Comparison of ENCODE assay signal across 20 cellular contexts in genomic region chr2:121567957-121568409, GRCh38. TPM values are rescaled to one million over a fixed set of nuclear protein-coding genes. Genes with fewer than 3 reads are reported as not detected.
DNase-seq lines count a peak whose midpoint lies in the region; TF ChIP-seq lines count a peak whose summit lies in the region.
"Had no signal": no experiment of that assay in that cellular context is flagged by ENCODE, and none has a peak within 500 bp of the region (broad histone marks: within the 10 kb centered on the region; RNA-seq: fewer than 3 reads in every experiment).

No MANE protein-coding gene starts in this region.

- H3K27ac ChIP-seq in A673 (ENCODE audit: low read depth, low read length, poor library complexity, severe bottlenecking) = no peak overlapping the region
- H3K27ac ChIP-seq: C4-2B, neutrophil, transverse colon had no signal

- H3K4me1 Mint-ChIP-seq in Caco-2 (ENCODE audit: low read depth, unreplicated experiment) = peaks cover 4% of the 10 kb centered on the region

- H3K4me3 Mint-ChIP-seq in Caco-2 (ENCODE audit: unreplicated experiment) = no peak overlapping the region
- H3K4me3 Mint-ChIP-seq: activated naive CD4-positive, alpha-beta T cell treated with anti-CD3 and anti-CD28 coated beads for 36 hours had no signal

- H3K36me3 ChIP-seq in Caco-2 (ENCODE audit: control insufficient read depth, insufficient read depth, low read length) (no peaks in the 10 kb centered on the region), A673 (ENCODE audit: insufficient read depth, low read length, poor library complexity, severe bottlenecking) (no peaks in the 10 kb centered on the region)
- H3K36me3 ChIP-seq: transverse colon had no signal

- H3K27me3 Mint-ChIP-seq in Caco-2 (ENCODE audit: insufficient read depth, unreplicated experiment) = no peaks in the 10 kb centered on the region

- no TSS peak for BruUV-seq in Caco-2 (replicated peaks; lab: Mats Ljungman, UMichigan)
- no TSS peak for BruUV-seq in A673 (replicated peaks; lab: Mats Ljungman, UMichigan)

- no peaks in the 10 kb centered on the region for H3K4me1 ChIP-seq in Caco-2
- peaks cover 17% of the 10 kb centered on the region for H3K4me1 ChIP-seq in A673 (ENCODE audit: insufficient read depth, low read length, poor library complexity, severe bottlenecking)

- DNase-seq in NCI-H146 (lab: John Stamatoyannopoulos, UW) = peak; percentile 10
- DNase-seq in NCI-H146 treated with DMSO at 0.1 percent for 48 hours (lab: John Stamatoyannopoulos, UW; ENCODE audit: unreplicated experiment) = no peak
- DNase-seq in astrocyte of the spinal cord (ENCODE audit: low read depth, low spot score) = peak; percentile 63
- DNase-seq in islet precursor cell = peak; percentile 65
- DNase-seq in skeletal muscle cell (ENCODE audit: low read depth) = peak; percentile 19
- DNase-seq in Caco-2 = no peak
- DNase-seq in activated naive CD4-positive, alpha-beta T cell treated with anti-CD3 and anti-CD28 coated beads, Interleukin-2, amount 50 U/mL, for 16 hours = no peak
- no peak for DNase-seq in A673 (ENCODE audit: low spot score)
- DNase-seq: 8988T; activated CD4-positive, CD25-positive, alpha-beta regulatory T cell treated with anti-CD3 and anti-CD28 coated beads, Interleukin-2, amount 50 U/mL, for 72 hours; activated naive CD4-positive, alpha-beta T cell treated with anti-CD3 and anti-CD28 coated beads for 36 hours; GOT3; mammary epithelial cell; NCI-H2029; NCI-H748 treated with DMSO at 0.1 percent for 48 hours; stimulated activated CD4-positive, alpha-beta T cell treated with anti-CD3 and anti-CD28 coated beads, Interleukin-4, amount 100 ng/mL, for 4 hours; transverse colon had no signal

- intact Hi-C loops in Caco-2 (cut with micrococcal nuclease; ENCODE audit: unreplicated experiment) (no loop called here), A673 (cut with micrococcal nuclease; ENCODE audit: unreplicated experiment) (no loop called here)

- H3K27ac Mint-ChIP-seq in Caco-2 (ENCODE audit: unreplicated experiment) = no peak overlapping the region
- H3K27ac Mint-ChIP-seq: activated naive CD4-positive, alpha-beta T cell treated with anti-CD3 and anti-CD28 coated beads for 36 hours had no signal

- TF ChIP-seq CTCF in astrocyte of the spinal cord (IDR thresholded peaks at IDR 0.05; ENCODE audit: low read depth, low read length) = no peak
- no peak for TF ChIP-seq CTCF in Caco-2 (IDR thresholded peaks at IDR 0.05; ENCODE audit: insufficient read depth in 1 of 2, low read depth in 1 of 2, low read length in 1 of 2, severe bottlenecking in 1 of 2, unreplicated experiment in 1 of 2)
- no peak for TF ChIP-seq CTCF in A673 (conservative IDR thresholded peaks at IDR 0.05; ENCODE audit: low read depth, low read length)

- H3K9me3 Mint-ChIP-seq in Caco-2 (ENCODE audit: unreplicated experiment) = no peaks in the 10 kb centered on the region
- H3K9me3 Mint-ChIP-seq: activated naive CD4-positive, alpha-beta T cell treated with anti-CD3 and anti-CD28 coated beads for 36 hours had no signal

- in situ Hi-C loops in astrocyte of the spinal cord (cut with HindIII; ENCODE audit: low sequenced_read_pairs) = no loop called here

- CTCF ChIA-PET in Caco-2 (lab: Charles Lee) (no interaction called here), A673 (lab: Charles Lee) (no interaction called here)

- no peaks in the 10 kb centered on the region for H3K9me3 ChIP-seq in Caco-2
- H3K9me3 ChIP-seq in A673 (ENCODE audit: low read depth, low read length, poor library complexity, severe bottlenecking) = no peaks in the 10 kb centered on the region
- H3K9me3 ChIP-seq: neutrophil, transverse colon had no signal

- no peaks in the 10 kb centered on the region for H3K36me3 Mint-ChIP-seq in Caco-2 (ENCODE audit: insufficient read depth, unreplicated experiment)

- no peaks in the 10 kb centered on the region for H3K27me3 ChIP-seq in Caco-2 (replicated peaks; ENCODE audit: control insufficient read depth, insufficient read depth, low read length)
- H3K27me3 ChIP-seq in A673 (replicated peaks; ENCODE audit: insufficient read depth, low read depth, low read length, poor library complexity) = no peaks in the 10 kb centered on the region
- H3K27me3 ChIP-seq: neutrophil, transverse colon had no signal

- H3K4me3 ChIP-seq in astrocyte of the spinal cord (ENCODE audit: low read depth, low read length) (no peak overlapping the region), skeletal muscle cell (ENCODE audit: low read depth, low read length) (no peak overlapping the region), Caco-2 (ENCODE audit: low read depth, low read length) (no peak overlapping the region), A673 (ENCODE audit: low read depth, low read length, poor library complexity, severe bottlenecking) (no peak overlapping the region)
- H3K4me3 ChIP-seq: transverse colon had no signal

- POLR2A ChIA-PET in Caco-2 (lab: Charles Lee) (no interaction called here), A673 (lab: Charles Lee; ENCODE audit: low non-redundant PET) (no interaction called here)

RNA-seq across cellular contexts. Expression of gene RNU4ATAC, which starts 37.3 kb away (rescaled TPM):
- total RNA-seq in Caco-2 (2022) = not detected in 2 replicates
- total RNA-seq in A673 (2021) = not detected in 2 replicates
- total RNA-seq: activated naive CD4-positive, alpha-beta T cell treated with anti-CD3 and anti-CD28 coated beads for 36 hours; T-helper 1 cell treated with Interleukin-12 subunit alpha and Interleukin-12 subunit beta and Interleukin-4 antibody, amounts not matched to agents 30 ng/mL and 1 ng/mL, for 36 hours had no signal

Comparison
In these comparisons a context has a peak if more than half of its experiments do, and no peak if none do; other contexts are left out.
1. DNase-seq: peak in NCI-H146 (single experiment), astrocyte of the spinal cord (single experiment), islet precursor cell (single experiment) and skeletal muscle cell (single experiment); none in NCI-H146 treated with DMSO at 0.1 percent for 48 hours (single experiment), Caco-2 (0 of 2), activated naive CD4-positive, alpha-beta T cell treated with anti-CD3 and anti-CD28 coated beads, Interleukin-2, amount 50 U/mL, for 16 hours (single experiment) and A673 (single experiment).